Comparison of ENCODE assay signal across 8 cellular contexts in the genomic region with DNA sequence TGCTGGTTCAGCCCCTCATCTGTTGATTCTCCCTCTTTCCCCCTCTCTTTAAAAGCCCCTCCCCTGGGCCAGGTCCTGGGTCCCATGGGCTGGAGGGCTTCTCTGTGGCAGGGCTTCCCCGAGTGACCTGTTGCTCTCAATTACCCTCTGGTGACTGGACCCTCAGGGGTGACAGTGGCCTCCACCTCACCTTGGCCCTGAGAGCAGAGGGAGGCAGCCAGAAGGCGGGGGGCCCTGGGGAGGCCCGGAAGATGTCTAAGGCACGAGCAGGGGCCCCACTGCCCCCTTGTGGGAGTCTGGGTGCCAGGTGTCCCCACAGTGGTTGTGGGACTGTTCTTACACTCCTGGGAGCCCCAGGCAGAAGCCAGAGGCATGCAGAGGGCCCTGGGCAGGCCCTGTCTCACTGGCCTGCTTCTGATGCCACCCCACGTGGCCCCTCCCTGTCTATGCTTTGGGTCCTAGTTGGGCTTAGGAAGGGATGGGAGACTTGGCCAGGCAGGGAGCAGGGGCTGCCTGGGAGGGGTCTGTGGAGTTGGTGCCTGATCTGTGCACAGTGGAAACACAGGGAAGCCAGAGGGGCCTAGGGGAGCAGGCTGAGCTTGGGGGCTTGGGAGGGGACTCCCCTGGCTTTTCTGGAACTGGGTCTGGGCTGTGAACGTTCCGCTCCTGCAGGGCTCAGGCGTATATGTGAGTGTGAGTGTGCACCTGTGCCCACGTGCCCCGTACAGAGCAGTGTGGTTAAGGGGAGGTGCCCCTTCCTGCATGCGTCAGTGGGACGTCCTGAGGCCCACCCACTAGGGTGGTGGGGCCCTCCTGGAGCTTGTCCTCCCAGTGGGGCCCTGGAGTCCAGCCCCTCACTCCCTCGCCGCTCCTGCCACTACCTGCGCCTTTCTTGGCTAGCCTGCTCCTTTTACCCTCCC.
DNase-seq lines count a peak whose midpoint lies in the region; ATAC-seq, FAIRE-seq and TF ChIP-seq lines count a peak whose summit lies in the region.
"Not testable (repeated sequence)": the region's sequence is repeated elsewhere in the genome, so short reads cannot be mapped to it uniquely, and the experiment has no call there.

No MANE protein-coding gene starts in this region.

- DNase-seq in GM12865 (ENCODE audit: low read depth) (peak; percentile 85), RPMI8226 (peak; percentile 84), upper lobe of right lung (peak; percentile 59)
- not testable (repeated sequence) for DNase-seq in GM19239 (ENCODE audit: insufficient read length, low spot score); lower lobe of right lung
- peak; percentile 33 for DNase-seq in activated naive CD8-positive, alpha-beta T cell treated with anti-CD3 and anti-CD28 coated beads, Interleukin-2, amount 10 ng/mL, durations not matched to agents 7 days and 5 days

- H3K36me3 ChIP-seq in lower lobe of right lung, upper lobe of right lung: not testable (repeated sequence)

- H3K36me3 Mint-ChIP-seq in activated naive CD8-positive, alpha-beta T cell treated with anti-CD3 and anti-CD28 coated beads, Interleukin-2, amount 10 ng/mL, durations not matched to agents 7 days and 5 days = not testable (repeated sequence)

- not testable (repeated sequence) for H3K27me3 Mint-ChIP-seq in activated naive CD8-positive, alpha-beta T cell treated with anti-CD3 and anti-CD28 coated beads, Interleukin-2, amount 10 ng/mL, durations not matched to agents 7 days and 5 days

- H3K27ac ChIP-seq in lower lobe of right lung, upper lobe of right lung: not testable (repeated sequence)

- H3K4me3 Mint-ChIP-seq in activated naive CD8-positive, alpha-beta T cell treated with anti-CD3 and anti-CD28 coated beads, Interleukin-2, amount 10 ng/mL, durations not matched to agents 7 days and 5 days = not testable (repeated sequence)

- POLR2A ChIA-PET in activated naive CD8-positive, alpha-beta T cell treated with anti-CD3 and anti-CD28 coated beads, Interleukin-2, amount 10 ng/mL, durations not matched to agents 7 days and 5 days (lab: Charles Lee) = not testable (repeated sequence)

- H3K4me1 ChIP-seq in lower lobe of right lung, upper lobe of right lung: not testable (repeated sequence)

- FAIRE-seq in GM19239 (lab: Jason Lieb, UNC) = peak; percentile 99

- H3K9me3 Mint-ChIP-seq in activated naive CD8-positive, alpha-beta T cell treated with anti-CD3 and anti-CD28 coated beads, Interleukin-2, amount 10 ng/mL, durations not matched to agents 7 days and 5 days = not testable (repeated sequence)

- intact Hi-C loops in lower lobe of right lung (cut with DNase I) = loop anchor here (10.0 kb wide), 1 partner anchor 121 kb away; no protein-coding TSS in a partner anchor
- intact Hi-C loops in upper lobe of right lung (cut with DNase I) = loop anchor here (10.0 kb wide), 1 partner anchor 121 kb away; no protein-coding TSS in a partner anchor

- H3K27me3 ChIP-seq in lower lobe of right lung (ENCODE audit: low read depth); upper lobe of right lung: not testable (repeated sequence)

- H3K9me3 ChIP-seq in lower lobe of right lung, upper lobe of right lung: not testable (repeated sequence)

- peak overlapping the region; percentile 31 for H3K27ac Mint-ChIP-seq in activated naive CD8-positive, alpha-beta T cell treated with anti-CD3 and anti-CD28 coated beads, Interleukin-2, amount 10 ng/mL, durations not matched to agents 7 days and 5 days

- ATAC-seq in GM21737 (IDR thresholded peaks at IDR 0.05; ENCODE audit: unreplicated experiment) = peak; percentile 30
- peak; percentile 39 for ATAC-seq in HG03066 (IDR thresholded peaks at IDR 0.05; ENCODE audit: low read depth, unreplicated experiment)
- peak; percentile 29 for ATAC-seq in activated naive CD8-positive, alpha-beta T cell treated with anti-CD3 and anti-CD28 coated beads, Interleukin-2, amount 10 ng/mL, durations not matched to agents 7 days and 5 days (ENCODE audit: low read depth)
- peak; percentile 5 to 25 for ATAC-seq in lower lobe of right lung
- not testable (repeated sequence) for ATAC-seq in upper lobe of right lung

- H3K4me1 Mint-ChIP-seq in activated naive CD8-positive, alpha-beta T cell treated with anti-CD3 and anti-CD28 coated beads, Interleukin-2, amount 10 ng/mL, durations not matched to agents 7 days and 5 days = not testable (repeated sequence)

- peak; percentile 35 for TF ChIP-seq CTCF in GM12865 (IDR thresholded peaks at IDR 0.05; ENCODE audit: insufficient read depth, low read depth, low read length, missing control alignments)
- TF ChIP-seq CTCF in lower lobe of right lung (IDR thresholded peaks at IDR 0.05); upper lobe of right lung (IDR thresholded peaks at IDR 0.05): not testable (repeated sequence)

- H3K4me3 ChIP-seq in GM12865 (ENCODE audit: low read depth, low read length); lower lobe of right lung; upper lobe of right lung: not testable (repeated sequence)
